Comparison of ENCODE assay signal across 1 cellular context in genomic region chr9:136799079-136799853, GRCh38.
TF ChIP-seq lines count a peak whose summit lies in the region.

No MANE protein-coding gene starts in this region.

TF ChIP-seq in HepG2, 621 proteins besides CTCF, POLR2A, EP300 and RAD21 (continued from another document and continues in another):
- TF ChIP-seq RNF219 (CRISPR knock-in tag; IDR thresholded peaks at IDR 0.05) (no peak), HNRNPH1 (optimal IDR thresholded peaks at IDR 0.05; ENCODE audit: low read depth, low read length) (peak; percentile 64), FOXP1 (IDR thresholded peaks at IDR 0.05) (no peak), FOXP1 (CRISPR knock-in tag; IDR thresholded peaks at IDR 0.05) (peak; percentile 78), ZBTB34 (CRISPR knock-in tag; IDR thresholded peaks at IDR 0.05) (peak; percentile 84), KIAA2018 (CRISPR knock-in tag; IDR thresholded peaks at IDR 0.05; ENCODE audit: borderline replicate concordance) (0 out of 2 replicates have a peak, but pooled peaks have one; percentile 31), ZNF615 (CRISPR knock-in tag; IDR thresholded peaks at IDR 0.05; ENCODE audit: borderline replicate concordance) (no peak), SAP130 (CRISPR knock-in tag; IDR thresholded peaks at IDR 0.05; ENCODE audit: low read depth) (peak; percentile 96), ZKSCAN5 (CRISPR knock-in tag; IDR thresholded peaks at IDR 0.05) (no peak), ZNF644 (CRISPR knock-in tag; IDR thresholded peaks at IDR 0.05; ENCODE audit: low read depth) (no peak), ZNF709 (CRISPR knock-in tag; IDR thresholded peaks at IDR 0.05) (no peak), ZNF235 (CRISPR knock-in tag; IDR thresholded peaks at IDR 0.05; ENCODE audit: borderline replicate concordance) (no peak), MTERF4 (CRISPR knock-in tag; IDR thresholded peaks at IDR 0.05) (no peak), IKZF5 (CRISPR knock-in tag; IDR thresholded peaks at IDR 0.05) (peak; percentile 65; the same call in 1 of the 2 replicates), ZNF546 (CRISPR knock-in tag; conservative IDR thresholded peaks at IDR 0.05) (peak; percentile 90), FOXJ3 (CRISPR knock-in tag; IDR thresholded peaks at IDR 0.05; ENCODE audit: borderline replicate concordance) (peak; percentile 84), ISL2 (CRISPR knock-in tag; IDR thresholded peaks at IDR 0.05) (peak; percentile 78), CBX2 (IDR thresholded peaks at IDR 0.05; ENCODE audit: low read depth, low read length) (no peak), CBX2 (CRISPR knock-in tag; IDR thresholded peaks at IDR 0.05; ENCODE audit: low read depth) (no peak), CHD4 (IDR thresholded peaks at IDR 0.05; ENCODE audit: borderline replicate concordance, low read length) (no peak), BHLHE40 (IDR thresholded peaks at IDR 0.05; ENCODE audit: low read length) (no peak)
- TF ChIP-seq, protein P1, sequence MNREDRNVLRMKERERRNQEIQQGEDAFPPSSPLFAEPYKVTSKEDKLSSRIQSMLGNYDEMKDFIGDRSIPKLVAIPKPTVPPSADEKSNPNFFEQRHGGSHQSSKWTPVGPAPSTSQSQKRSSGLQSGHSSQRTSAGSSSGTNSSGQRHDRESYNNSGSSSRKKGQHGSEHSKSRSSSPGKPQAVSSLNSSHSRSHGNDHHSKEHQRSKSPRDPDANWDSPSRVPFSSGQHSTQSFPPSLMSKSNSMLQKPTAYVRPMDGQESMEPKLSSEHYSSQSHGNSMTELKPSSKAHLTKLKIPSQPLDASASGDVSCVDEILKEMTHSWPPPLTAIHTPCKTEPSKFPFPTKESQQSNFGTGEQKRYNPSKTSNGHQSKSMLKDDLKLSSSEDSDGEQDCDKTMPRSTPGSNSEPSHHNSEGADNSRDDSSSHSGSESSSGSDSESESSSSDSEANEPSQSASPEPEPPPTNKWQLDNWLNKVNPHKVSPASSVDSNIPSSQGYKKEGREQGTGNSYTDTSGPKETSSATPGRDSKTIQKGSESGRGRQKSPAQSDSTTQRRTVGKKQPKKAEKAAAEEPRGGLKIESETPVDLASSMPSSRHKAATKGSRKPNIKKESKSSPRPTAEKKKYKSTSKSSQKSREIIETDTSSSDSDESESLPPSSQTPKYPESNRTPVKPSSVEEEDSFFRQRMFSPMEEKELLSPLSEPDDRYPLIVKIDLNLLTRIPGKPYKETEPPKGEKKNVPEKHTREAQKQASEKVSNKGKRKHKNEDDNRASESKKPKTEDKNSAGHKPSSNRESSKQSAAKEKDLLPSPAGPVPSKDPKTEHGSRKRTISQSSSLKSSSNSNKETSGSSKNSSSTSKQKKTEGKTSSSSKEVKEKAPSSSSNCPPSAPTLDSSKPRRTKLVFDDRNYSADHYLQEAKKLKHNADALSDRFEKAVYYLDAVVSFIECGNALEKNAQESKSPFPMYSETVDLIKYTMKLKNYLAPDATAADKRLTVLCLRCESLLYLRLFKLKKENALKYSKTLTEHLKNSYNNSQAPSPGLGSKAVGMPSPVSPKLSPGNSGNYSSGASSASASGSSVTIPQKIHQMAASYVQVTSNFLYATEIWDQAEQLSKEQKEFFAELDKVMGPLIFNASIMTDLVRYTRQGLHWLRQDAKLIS (CRISPR knock-in tag; IDR thresholded peaks at IDR 0.05) = peak; percentile 25; the same call in 1 of the 2 replicates
- TF ChIP-seq, protein P2, sequence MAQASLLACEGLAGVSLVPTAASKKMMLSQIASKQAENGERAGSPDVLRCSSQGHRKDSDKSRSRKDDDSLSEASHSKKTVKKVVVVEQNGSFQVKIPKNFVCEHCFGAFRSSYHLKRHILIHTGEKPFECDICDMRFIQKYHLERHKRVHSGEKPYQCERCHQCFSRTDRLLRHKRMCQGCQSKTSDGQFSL (CRISPR knock-in tag; IDR thresholded peaks at IDR 0.05) = peak; percentile 73
- TF ChIP-seq, protein P3, sequence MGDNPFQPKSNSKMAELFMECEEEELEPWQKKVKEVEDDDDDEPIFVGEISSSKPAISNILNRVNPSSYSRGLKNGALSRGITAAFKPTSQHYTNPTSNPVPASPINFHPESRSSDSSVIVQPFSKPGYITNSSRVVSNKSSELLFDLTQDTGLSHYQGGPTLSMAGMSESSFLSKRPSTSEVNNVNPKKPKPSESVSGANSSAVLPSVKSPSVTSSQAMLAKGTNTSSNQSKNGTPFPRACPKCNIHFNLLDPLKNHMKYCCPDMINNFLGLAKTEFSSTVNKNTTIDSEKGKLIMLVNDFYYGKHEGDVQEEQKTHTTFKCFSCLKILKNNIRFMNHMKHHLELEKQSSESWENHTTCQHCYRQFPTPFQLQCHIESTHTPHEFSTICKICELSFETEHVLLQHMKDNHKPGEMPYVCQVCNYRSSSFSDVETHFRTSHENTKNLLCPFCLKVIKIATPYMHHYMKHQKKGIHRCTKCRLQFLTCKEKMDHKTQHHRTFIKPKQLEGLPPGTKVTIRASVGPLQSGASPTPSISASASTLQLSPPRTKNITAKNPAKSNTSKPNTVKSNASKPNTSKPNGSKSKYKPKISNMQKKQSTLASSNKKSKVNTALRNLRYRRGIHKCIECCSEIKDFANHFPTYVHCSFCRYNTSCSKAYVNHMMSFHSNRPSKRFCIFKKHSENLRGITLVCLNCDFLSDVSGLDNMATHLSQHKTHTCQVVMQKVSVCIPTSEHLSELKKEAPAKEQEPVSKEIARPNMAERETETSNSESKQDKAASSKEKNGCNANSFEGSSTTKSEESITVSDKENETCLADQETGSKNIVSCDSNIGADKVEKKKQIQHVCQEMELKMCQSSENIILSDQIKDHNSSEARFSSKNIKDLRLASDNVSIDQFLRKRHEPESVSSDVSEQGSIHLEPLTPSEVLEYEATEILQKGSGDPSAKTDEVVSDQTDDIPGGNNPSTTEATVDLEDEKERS (CRISPR knock-in tag; IDR thresholded peaks at IDR 0.05) = no peak
- TF ChIP-seq, protein P4, sequence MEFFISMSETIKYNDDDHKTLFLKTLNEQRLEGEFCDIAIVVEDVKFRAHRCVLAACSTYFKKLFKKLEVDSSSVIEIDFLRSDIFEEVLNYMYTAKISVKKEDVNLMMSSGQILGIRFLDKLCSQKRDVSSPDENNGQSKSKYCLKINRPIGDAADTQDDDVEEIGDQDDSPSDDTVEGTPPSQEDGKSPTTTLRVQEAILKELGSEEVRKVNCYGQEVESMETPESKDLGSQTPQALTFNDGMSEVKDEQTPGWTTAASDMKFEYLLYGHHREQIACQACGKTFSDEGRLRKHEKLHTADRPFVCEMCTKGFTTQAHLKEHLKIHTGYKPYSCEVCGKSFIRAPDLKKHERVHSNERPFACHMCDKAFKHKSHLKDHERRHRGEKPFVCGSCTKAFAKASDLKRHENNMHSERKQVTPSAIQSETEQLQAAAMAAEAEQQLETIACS (CRISPR knock-in tag; IDR thresholded peaks at IDR 0.05) = no peak
